ENCODE assay signal across 8 cellular contexts in the genomic region with DNA sequence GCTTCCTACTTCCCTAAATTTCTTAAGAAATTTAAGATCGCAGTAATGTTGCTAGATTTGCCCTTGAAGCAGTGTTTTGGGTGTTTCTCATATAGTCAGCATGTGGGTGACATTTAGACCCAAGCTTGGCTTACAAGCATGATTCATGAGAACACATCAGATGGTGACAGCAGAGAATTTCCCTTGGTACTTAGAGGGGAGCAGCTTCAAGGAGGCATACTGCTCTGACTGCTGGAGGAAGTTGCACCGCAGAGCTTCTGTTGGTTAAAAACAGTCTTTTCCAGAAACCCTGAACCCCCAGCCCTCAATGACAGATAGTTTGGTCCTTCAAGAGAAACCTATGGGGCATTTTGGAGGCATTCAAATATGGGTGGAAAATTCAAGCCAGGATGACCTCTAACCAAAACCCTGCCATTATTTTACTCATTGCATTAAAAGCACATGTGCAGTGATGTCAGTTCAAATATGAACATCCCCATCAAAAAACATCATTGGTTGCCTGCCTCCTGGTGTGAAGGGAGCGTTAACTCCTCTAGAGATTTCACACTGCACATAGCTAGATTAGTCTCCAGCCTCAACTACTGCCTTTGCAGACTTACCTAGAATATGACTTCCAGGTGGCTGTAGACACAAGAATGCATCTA.
A peak's percentile ranks its signal among the peaks of the same experiment; 100 is the strongest.
DNase-seq lines count a peak whose midpoint lies in the region; ATAC-seq, FAIRE-seq and TF ChIP-seq lines count a peak whose summit lies in the region.

No MANE protein-coding gene starts in this region.

- no peaks in the 10 kb centered on the region for H3K27me3 Mint-ChIP-seq in activated T-helper 1 cell treated with anti-CD3 and anti-CD28 coated beads, Interleukin-12 subunit alpha, Interleukin-12 subunit beta, Interleukin-2, Interleukin-4 antibody, amounts not matched to agents 30 ng/mL and 10 ng/mL and 1 ng/mL, durations not matched to agents 14 hours and 24 hours and 36 hours (ENCODE audit: insufficient read depth)
- H3K27me3 Mint-ChIP-seq in natural killer cell (ENCODE audit: low read depth in 2 of 2), result no peaks in the 10 kb centered on the region

- H3K27ac Mint-ChIP-seq in activated T-helper 1 cell treated with anti-CD3 and anti-CD28 coated beads, Interleukin-12 subunit alpha, Interleukin-12 subunit beta, Interleukin-2, Interleukin-4 antibody, amounts not matched to agents 30 ng/mL and 10 ng/mL and 1 ng/mL, durations not matched to agents 14 hours and 24 hours and 36 hours, result peak overlapping the region; percentile 85
- peak overlapping the region in 1 of 2 donors; percentile 0 for H3K27ac Mint-ChIP-seq in natural killer cell

- no peak for TF ChIP-seq CTCF in natural killer cell (IDR thresholded peaks at IDR 0.05)

- intact Hi-C loops in activated T-helper 1 cell treated with anti-CD3 and anti-CD28 coated beads, Interleukin-12 subunit alpha, Interleukin-12 subunit beta, Interleukin-2, Interleukin-4 antibody, amounts not matched to agents 30 ng/mL and 10 ng/mL and 1 ng/mL, durations not matched to agents 14 hours and 24 hours and 36 hours (cut with micrococcal nuclease), result loop anchor here (1.0 to 5.0 kb wide), 11 partner anchors 20 to 441 kb away; a partner anchor contains a TSS
- intact Hi-C loops in natural killer cell (cut with micrococcal nuclease), result no loop called here
- intact Hi-C loops in cardiac septum (cut with DNase I), result no loop called here

- peak overlapping the region; percentile 41 for H3K4me3 Mint-ChIP-seq in activated T-helper 1 cell treated with anti-CD3 and anti-CD28 coated beads, Interleukin-12 subunit alpha, Interleukin-12 subunit beta, Interleukin-2, Interleukin-4 antibody, amounts not matched to agents 30 ng/mL and 10 ng/mL and 1 ng/mL, durations not matched to agents 14 hours and 24 hours and 36 hours
- no peak overlapping the region for H3K4me3 Mint-ChIP-seq in natural killer cell

- ATAC-seq in natural killer cell (peak; percentile 45 to 79 (median 76)), GM19324 (IDR thresholded peaks at IDR 0.05; ENCODE audit: low FRiP score, unreplicated experiment) (no peak)

- peaks cover 9% of the 10 kb centered on the region for H3K36me3 Mint-ChIP-seq in activated T-helper 1 cell treated with anti-CD3 and anti-CD28 coated beads, Interleukin-12 subunit alpha, Interleukin-12 subunit beta, Interleukin-2, Interleukin-4 antibody, amounts not matched to agents 30 ng/mL and 10 ng/mL and 1 ng/mL, durations not matched to agents 14 hours and 24 hours and 36 hours (ENCODE audit: low read depth)
- no peaks in the 10 kb centered on the region for H3K36me3 Mint-ChIP-seq in natural killer cell

- H3K4me1 Mint-ChIP-seq in activated T-helper 1 cell treated with anti-CD3 and anti-CD28 coated beads, Interleukin-12 subunit alpha, Interleukin-12 subunit beta, Interleukin-2, Interleukin-4 antibody, amounts not matched to agents 30 ng/mL and 10 ng/mL and 1 ng/mL, durations not matched to agents 14 hours and 24 hours and 36 hours (ENCODE audit: low read depth), result peaks cover 78% of the 10 kb centered on the region
- H3K4me1 Mint-ChIP-seq in natural killer cell, result peaks cover 12 to 29% of the 10 kb centered on the region in 2 donors

- H3K9me3 Mint-ChIP-seq in activated T-helper 1 cell treated with anti-CD3 and anti-CD28 coated beads, Interleukin-12 subunit alpha, Interleukin-12 subunit beta, Interleukin-2, Interleukin-4 antibody, amounts not matched to agents 30 ng/mL and 10 ng/mL and 1 ng/mL, durations not matched to agents 14 hours and 24 hours and 36 hours, result no peaks in the 10 kb centered on the region
- no peaks in the 10 kb centered on the region for H3K9me3 Mint-ChIP-seq in natural killer cell

- peak; percentile 17 for FAIRE-seq in urothelium cell line (lab: Jason Lieb, UNC)

- DNase-seq in activated CD8-positive, alpha-beta memory T cell treated with anti-CD3 and anti-CD28 coated beads for 24 hours, result peak; percentile 60
- DNase-seq in activated CD8-positive, alpha-beta memory T cell treated with anti-CD3 and anti-CD28 coated beads, Interleukin-2, amount 50 U/mL, for 48 hours, result no peak
- DNase-seq in activated T-helper 1 cell treated with anti-CD3 and anti-CD28 coated beads, Interleukin-12 subunit alpha, Interleukin-12 subunit beta, Interleukin-2, Interleukin-4 antibody, amounts not matched to agents 30 ng/mL and 10 ng/mL and 1 ng/mL, durations not matched to agents 14 hours and 24 hours and 36 hours (ENCODE audit: low spot score), result peak; percentile 66
- no peak for DNase-seq in natural killer cell
- DNase-seq in urothelium cell line (ENCODE audit: low spot score), result no peak
- no peak for DNase-seq in dermis blood vessel endothelial cell
- DNase-seq in cardiac septum (ENCODE audit: low spot score), result no peak

Comparison
In these comparisons a context has a peak if more than half of its experiments do, and no peak if none do; other contexts are left out.
1. DNase-seq: peak in activated CD8-positive, alpha-beta memory T cell treated with anti-CD3 and anti-CD28 coated beads for 24 hours (single experiment) and activated T-helper 1 cell treated with anti-CD3 and anti-CD28 coated beads, Interleukin-12 subunit alpha, Interleukin-12 subunit beta, Interleukin-2, Interleukin-4 antibody, amounts not matched to agents 30 ng/mL and 10 ng/mL and 1 ng/mL, durations not matched to agents 14 hours and 24 hours and 36 hours (single experiment); none in activated CD8-positive, alpha-beta memory T cell treated with anti-CD3 and anti-CD28 coated beads, Interleukin-2, amount 50 U/mL, for 48 hours (single experiment), natural killer cell (single experiment), urothelium cell line (single experiment), dermis blood vessel endothelial cell (single experiment) and cardiac septum (single experiment).